ENCODE assay signal across 20 cellular contexts in the genomic region with DNA sequence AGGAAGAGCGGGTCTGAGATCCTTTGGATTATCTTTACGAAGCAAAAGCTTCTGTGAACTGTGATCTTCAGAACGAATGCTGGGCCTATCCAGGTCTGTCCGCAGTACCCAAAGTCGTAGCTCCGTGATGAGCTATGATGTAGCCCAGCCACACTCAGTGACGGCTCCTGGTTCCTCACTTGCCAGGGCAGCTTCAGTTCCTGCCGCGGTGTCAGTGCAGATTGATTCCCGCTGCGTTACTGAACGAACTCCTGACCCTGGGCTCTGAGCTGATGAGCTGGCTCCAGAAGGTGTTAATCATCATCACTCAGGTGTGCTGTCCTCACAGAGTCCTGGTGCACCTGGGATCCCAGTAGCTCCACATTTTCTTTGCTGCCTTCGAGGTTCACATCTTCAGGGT.
"Had no signal": no experiment of that assay in that cellular context is flagged by ENCODE, and none has a peak within 500 bp of the region (broad histone marks: within the 10 kb centered on the region; RNA-seq: fewer than 3 reads in every experiment).

No MANE protein-coding gene starts in this region.

- H3K9me3 Mint-ChIP-seq: activated CD4-positive, alpha-beta memory T cell treated with anti-CD3 and anti-CD28 coated beads, Interleukin-2, amount 10 ng/mL, durations not matched to agents 7 days and 5 days; neural crest cell; stimulated activated memory B cell treated with anti-CD40 and anti-IgM and Interleukin-4, amounts not matched to agents 10 μg/mL and 1 μg/mL and 100 μg/mL, for 72 hours; T-helper 2 cell treated with Interferon-gamma antibody and Interleukin-4, amounts not matched to agents 5 μg/mL and 100 μg/mL, for 36 hours; WTC11 had no signal

- H3K4me3 Mint-ChIP-seq: activated CD4-positive, alpha-beta memory T cell treated with anti-CD3 and anti-CD28 coated beads, Interleukin-2, amount 10 ng/mL, durations not matched to agents 7 days and 5 days; activated CD4-positive, alpha-beta T cell treated with anti-CD3 and anti-CD28 coated beads for 36 hours; activated CD8-positive, alpha-beta memory T cell treated with anti-CD3 and anti-CD28 coated beads, Interleukin-2, amount 10 ng/mL, durations not matched to agents 7 days and 5 days; stimulated activated memory B cell treated with anti-CD40 and anti-IgM and Interleukin-4, amounts not matched to agents 10 μg/mL and 1 μg/mL and 100 μg/mL, for 72 hours; T-helper 2 cell treated with Interferon-gamma antibody and Interleukin-4, amounts not matched to agents 5 μg/mL and 100 μg/mL, for 36 hours; WTC11 had no signal

- FAIRE-seq: pancreas, TTC549 had no signal

- H3K9me3 ChIP-seq: pancreas, right lobe of liver, thoracic aorta, upper lobe of right lung had no signal

- H3K36me3 ChIP-seq: pancreas, right lobe of liver, thoracic aorta, upper lobe of right lung had no signal

- H3K27ac Mint-ChIP-seq: activated CD4-positive, alpha-beta memory T cell treated with anti-CD3 and anti-CD28 coated beads, Interleukin-2, amount 10 ng/mL, durations not matched to agents 7 days and 5 days; activated CD8-positive, alpha-beta memory T cell treated with anti-CD3 and anti-CD28 coated beads, Interleukin-2, amount 10 ng/mL, durations not matched to agents 7 days and 5 days; stimulated activated memory B cell treated with anti-CD40 and anti-IgM and Interleukin-4, amounts not matched to agents 10 μg/mL and 1 μg/mL and 100 μg/mL, for 72 hours; T-helper 2 cell treated with Interferon-gamma antibody and Interleukin-4, amounts not matched to agents 5 μg/mL and 100 μg/mL, for 36 hours; WTC11 had no signal

- ATAC-seq: activated CD4-positive, alpha-beta T cell treated with anti-CD3 and anti-CD28 coated beads for 36 hours; activated CD8-positive, alpha-beta memory T cell treated with anti-CD3 and anti-CD28 coated beads, Interleukin-2, amount 10 ng/mL, durations not matched to agents 7 days and 5 days; left ventricle myocardium superior; pancreas; right lobe of liver; stimulated activated memory B cell treated with anti-CD40 and anti-IgM and Interleukin-4, amounts not matched to agents 10 μg/mL and 1 μg/mL and 100 μg/mL, for 72 hours; upper lobe of right lung; WTC11 had no signal

- DNase-seq: activated CD4-positive, alpha-beta memory T cell treated with anti-CD3 and anti-CD28 coated beads, Interleukin-2, amount 10 ng/mL, durations not matched to agents 7 days and 5 days; activated CD4-positive, alpha-beta T cell treated with anti-CD3 and anti-CD28 coated beads for 36 hours; activated CD8-positive, alpha-beta memory T cell treated with anti-CD3 and anti-CD28 coated beads, Interleukin-2, amount 10 ng/mL, durations not matched to agents 7 days and 5 days; activated naive CD4-positive, alpha-beta T cell treated with Interleukin-2 at 50 U/mL for 16 hours; cerebellar nuclear complex; dermis blood vessel endothelial cell; effector memory CD4-positive, alpha-beta T cell; foreskin melanocyte; left ventricle myocardium superior; pancreas; right lobe of liver; stimulated activated CD4-positive, alpha-beta T cell treated with anti-CD3 and anti-CD28 coated beads, Interleukin-4, amount 100 ng/mL, for 24 hours; upper lobe of right lung had no signal

- H3K27me3 ChIP-seq: pancreas, right lobe of liver, upper lobe of right lung had no signal

- H3K27ac ChIP-seq: epithelial cell of prostate, pancreas, right lobe of liver, upper lobe of right lung had no signal

- H3K4me3 ChIP-seq: pancreas, right lobe of liver, thoracic aorta, upper lobe of right lung had no signal
